ENCODE assay signal across 29 cellular contexts in the genomic region with DNA sequence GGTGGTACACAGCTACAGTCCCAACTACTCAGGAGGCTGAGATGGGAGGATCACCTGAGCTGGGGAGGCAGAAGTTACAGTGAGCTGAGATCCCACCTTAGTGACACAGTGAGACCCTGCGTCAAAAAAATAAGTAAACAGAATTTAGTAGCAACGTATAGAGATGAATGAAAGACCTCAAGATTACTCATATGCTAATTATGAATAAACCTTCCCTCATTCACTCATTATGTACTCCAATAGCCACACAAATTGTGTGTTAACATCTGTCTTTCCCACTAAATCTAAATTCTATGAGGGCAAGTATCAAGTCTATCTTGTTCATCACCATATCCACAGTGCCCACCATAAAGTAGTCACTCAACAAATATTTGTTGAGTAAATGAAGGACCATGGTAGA.
"Had no signal": no experiment of that assay in that cellular context is flagged by ENCODE, and none has a peak within 500 bp of the region (broad histone marks: within the 10 kb centered on the region; RNA-seq: fewer than 3 reads in every experiment).

No MANE protein-coding gene starts in this region.

- H3K4me1 Mint-ChIP-seq: activated B cell treated with CpG ODN at 0.5 μM for 24 hours had no signal

- ATAC-seq: activated CD8-positive, alpha-beta memory T cell treated with anti-CD3 and anti-CD28 coated beads, Interleukin-2, amount 10 ng/mL, durations not matched to agents 7 days and 5 days; activated CD8-positive, alpha-beta T cell treated with anti-CD3 and anti-CD28 coated beads, Interleukin-2, amount 10 ng/mL, durations not matched to agents 7 days and 5 days; esophagus mucosa had no signal

- H3K27ac Mint-ChIP-seq: activated B cell treated with CpG ODN at 0.5 μM for 24 hours; activated CD4-positive, alpha-beta memory T cell treated with anti-CD3 and anti-CD28 coated beads for 36 hours; activated CD8-positive, alpha-beta memory T cell treated with anti-CD3 and anti-CD28 coated beads, Interleukin-2, amount 10 ng/mL, durations not matched to agents 7 days and 5 days; activated CD8-positive, alpha-beta T cell treated with anti-CD3 and anti-CD28 coated beads, Interleukin-2, amount 10 ng/mL, durations not matched to agents 7 days and 5 days; activated naive CD4-positive, alpha-beta T cell treated with anti-CD3 and anti-CD28 coated beads for 36 hours; activated naive CD4-positive, alpha-beta T cell treated with anti-CD3 and anti-CD28 coated beads, Interleukin-2, amount 50 U/mL, for 24 hours; activated naive CD8-positive, alpha-beta T cell treated with anti-CD3 and anti-CD28 coated beads, Interleukin-2, amount 10 ng/mL, durations not matched to agents 7 days and 5 days; activated T-helper 2 cell treated with anti-CD3 and anti-CD28 coated beads, Interferon-gamma antibody, Interleukin-2, Interleukin-4, amounts not matched to agents 10 μg/mL and 5 μg/mL and 100 μg/mL, durations not matched to agents 14 hours and 24 hours and 36 hours; dendritic cell treated with granulocyte-macrophage colony-stimulating factor and Interleukin-4, amounts not matched to agents 40 ng/mL and 50 ng/mL, for 4 days; T-helper 2 cell treated with Interferon-gamma antibody and Interleukin-4, amounts not matched to agents 5 μg/mL and 100 μg/mL, for 36 hours had no signal

- H3K9me3 Mint-ChIP-seq: activated CD4-positive, alpha-beta memory T cell treated with anti-CD3 and anti-CD28 coated beads for 36 hours; activated naive CD4-positive, alpha-beta T cell treated with anti-CD3 and anti-CD28 coated beads for 36 hours; activated naive CD4-positive, alpha-beta T cell treated with anti-CD3 and anti-CD28 coated beads, Interleukin-2, amount 50 U/mL, for 24 hours; activated naive CD8-positive, alpha-beta T cell treated with anti-CD3 and anti-CD28 coated beads, Interleukin-2, amount 10 ng/mL, durations not matched to agents 7 days and 5 days; activated T-helper 2 cell treated with anti-CD3 and anti-CD28 coated beads, Interferon-gamma antibody, Interleukin-2, Interleukin-4, amounts not matched to agents 10 μg/mL and 5 μg/mL and 100 μg/mL, durations not matched to agents 14 hours and 24 hours and 36 hours; central memory CD8-positive, alpha-beta T cell; T-helper 2 cell treated with Interferon-gamma antibody and Interleukin-4, amounts not matched to agents 5 μg/mL and 100 μg/mL, for 36 hours had no signal

- DNase-seq: activated B cell treated with CpG ODN at 0.5 μM for 24 hours; activated CD4-positive, alpha-beta memory T cell treated with anti-CD3 and anti-CD28 coated beads for 36 hours; activated CD4-positive, alpha-beta T cell treated with anti-CD3 and anti-CD28 coated beads for 48 hours; activated CD8-positive, alpha-beta memory T cell treated with anti-CD3 and anti-CD28 coated beads, Interleukin-2, amount 10 ng/mL, durations not matched to agents 7 days and 5 days; activated CD8-positive, alpha-beta memory T cell treated with anti-CD3 and anti-CD28 coated beads, Interleukin-2, amount 50 U/mL, for 4 hours; activated CD8-positive, alpha-beta T cell treated with anti-CD3 and anti-CD28 coated beads, Interleukin-2, amount 10 ng/mL, durations not matched to agents 7 days and 5 days; activated effector memory CD4-positive, alpha-beta T cell treated with anti-CD3 and anti-CD28 coated beads, Interleukin-2, amount 50 U/mL, for 16 hours; activated naive CD4-positive, alpha-beta T cell treated with anti-CD3 and anti-CD28 coated beads for 36 hours; activated naive CD8-positive, alpha-beta T cell treated with anti-CD3 and anti-CD28 coated beads, Interleukin-2, amount 10 ng/mL, durations not matched to agents 7 days and 5 days; activated T-cell treated with anti-CD3 and anti-CD28 coated beads, Interleukin-2, amount 50 U/mL, for 1 hour; amniotic stem cell; anterior cingulate cortex; brain microvascular endothelial cell; dorsolateral prefrontal cortex; foreskin fibroblast; head of caudate nucleus; T1000; WERI-Rb-1 had no signal

- FAIRE-seq: astrocyte, bronchial epithelial cell, endothelial cell of umbilical vein, frontal cortex had no signal

- H3K27ac ChIP-seq: brain microvascular endothelial cell, coronary artery, dorsolateral prefrontal cortex, WERI-Rb-1 had no signal

- H3K36me3 ChIP-seq: brain microvascular endothelial cell had no signal

- H3K27me3 ChIP-seq: brain microvascular endothelial cell, dorsolateral prefrontal cortex had no signal

- H3K4me3 Mint-ChIP-seq: activated B cell treated with CpG ODN at 0.5 μM for 24 hours; activated CD4-positive, alpha-beta memory T cell treated with anti-CD3 and anti-CD28 coated beads for 36 hours; activated CD8-positive, alpha-beta memory T cell treated with anti-CD3 and anti-CD28 coated beads, Interleukin-2, amount 10 ng/mL, durations not matched to agents 7 days and 5 days; activated CD8-positive, alpha-beta T cell treated with anti-CD3 and anti-CD28 coated beads, Interleukin-2, amount 10 ng/mL, durations not matched to agents 7 days and 5 days; activated naive CD4-positive, alpha-beta T cell treated with anti-CD3 and anti-CD28 coated beads for 36 hours; activated naive CD4-positive, alpha-beta T cell treated with anti-CD3 and anti-CD28 coated beads, Interleukin-2, amount 50 U/mL, for 24 hours; activated naive CD8-positive, alpha-beta T cell treated with anti-CD3 and anti-CD28 coated beads, Interleukin-2, amount 10 ng/mL, durations not matched to agents 7 days and 5 days; central memory CD8-positive, alpha-beta T cell; dendritic cell treated with granulocyte-macrophage colony-stimulating factor and Interleukin-4, amounts not matched to agents 40 ng/mL and 50 ng/mL, for 4 days; T-helper 2 cell treated with Interferon-gamma antibody and Interleukin-4, amounts not matched to agents 5 μg/mL and 100 μg/mL, for 36 hours had no signal

- H3K27me3 Mint-ChIP-seq: activated B cell treated with CpG ODN at 0.5 μM for 24 hours; activated CD4-positive, alpha-beta memory T cell treated with anti-CD3 and anti-CD28 coated beads for 36 hours; activated CD8-positive, alpha-beta memory T cell treated with anti-CD3 and anti-CD28 coated beads, Interleukin-2, amount 10 ng/mL, durations not matched to agents 7 days and 5 days; activated naive CD4-positive, alpha-beta T cell treated with anti-CD3 and anti-CD28 coated beads, Interleukin-2, amount 50 U/mL, for 24 hours; activated naive CD8-positive, alpha-beta T cell treated with anti-CD3 and anti-CD28 coated beads, Interleukin-2, amount 10 ng/mL, durations not matched to agents 7 days and 5 days; central memory CD8-positive, alpha-beta T cell; dendritic cell treated with granulocyte-macrophage colony-stimulating factor and Interleukin-4, amounts not matched to agents 40 ng/mL and 50 ng/mL, for 4 days had no signal

- H3K4me3 ChIP-seq: coronary artery, dorsolateral prefrontal cortex had no signal
